In the genomic region with DNA sequence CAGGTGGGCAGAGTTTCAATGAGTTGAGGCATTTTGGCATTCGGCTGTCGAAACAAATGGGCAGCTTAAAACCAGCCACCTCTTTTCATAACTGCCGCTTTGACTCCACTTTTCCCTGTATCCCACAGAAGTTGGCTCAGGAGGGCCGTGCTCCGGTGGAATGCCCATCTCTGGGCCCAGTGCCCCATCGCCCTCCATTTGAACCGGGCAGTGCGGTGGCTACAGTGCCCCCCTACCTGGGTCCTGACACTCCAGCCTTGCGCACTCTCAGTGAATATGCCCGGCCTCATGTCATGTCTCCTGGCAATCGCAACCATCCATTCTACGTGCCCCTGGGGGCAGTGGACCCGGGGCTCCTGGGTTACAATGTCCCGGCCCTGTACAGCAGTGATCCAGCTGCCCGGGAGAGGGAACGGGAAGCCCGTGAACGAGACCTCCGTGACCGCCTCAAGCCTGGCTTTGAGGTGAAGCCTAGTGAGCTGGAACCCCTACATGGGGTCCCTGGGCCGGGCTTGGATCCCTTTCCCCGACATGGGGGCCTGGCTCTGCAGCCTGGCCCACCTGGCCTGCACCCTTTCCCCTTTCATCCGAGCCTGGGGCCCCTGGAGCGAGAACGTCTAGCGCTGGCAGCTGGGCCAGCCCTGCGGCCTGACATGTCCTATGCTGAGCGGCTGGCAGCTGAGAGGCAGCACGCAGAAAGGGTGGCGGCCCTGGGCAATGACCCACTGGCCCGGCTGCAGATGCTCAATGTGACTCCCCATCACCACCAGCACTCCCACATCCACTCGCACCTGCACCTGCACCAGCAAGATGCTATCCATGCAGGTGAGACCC, we compare ENCODE assay signal across 6 cellular contexts. TPM values are rescaled to one million over a fixed set of nuclear protein-coding genes. Genes with fewer than 3 reads are reported as not detected.
DNase-seq lines count a peak whose midpoint lies in the region; ATAC-seq and TF ChIP-seq lines count a peak whose summit lies in the region.

No MANE protein-coding gene starts in this region.

- peak; percentile 16 for DNase-seq in stimulated activated CD4-positive, alpha-beta T cell treated with anti-CD3 and anti-CD28 coated beads, Interleukin-15, amount 100 ng/mL, for 24 hours
- no peak for DNase-seq in stimulated activated CD4-positive, alpha-beta T cell treated with anti-CD3 and anti-CD28 coated beads, Interleukin-4, amount 100 ng/mL, for 1 hour
- DNase-seq in uterus: peak; percentile 54 to 57
- DNase-seq in HUDEP-2 (lab: John Stamatoyannopoulos, UW; ENCODE audit: unreplicated experiment in 76 of 76): no peak

- H3K4me1 ChIP-seq in iPS-18a (ENCODE audit: control insufficient read depth, low read depth, low read length): peaks cover 13% of the 10 kb centered on the region
- peaks cover 7 to 24% of the 10 kb centered on the region in 2 donors for H3K4me1 ChIP-seq in uterus

- intact Hi-C loops in uterus (cut with DNase I; ENCODE audit: low total_unique reads): no loop called here

- H3K27ac ChIP-seq in iPS-18a (ENCODE audit: low read length): peak overlapping the region; percentile 41
- peak overlapping the region; percentile 93 to 97 for H3K27ac ChIP-seq in uterus

- H3K36me3 ChIP-seq in iPS-18a (ENCODE audit: control insufficient read depth, low read depth, low read length) (peaks cover 35% of the 10 kb centered on the region), uterus (no peaks in the 10 kb centered on the region)

- no peak for TF ChIP-seq CTCF in uterus (IDR thresholded peaks at IDR 0.05)

- peak in 1 of 2 donors; percentile 9 for TF ChIP-seq POLR2A in uterus (IDR thresholded peaks at IDR 0.05)

- H3K9me3 ChIP-seq in iPS-18a (ENCODE audit: control insufficient read depth, low read depth, low read length) (no peaks in the 10 kb centered on the region), uterus (no peaks in the 10 kb centered on the region)

- H3K4me3 ChIP-seq in iPS-18a (ENCODE audit: low read length): peak overlapping the region; percentile 77
- H3K4me3 ChIP-seq in uterus: peak overlapping the region; percentile 64 to 66

- ATAC-seq in HG03196 (IDR thresholded peaks at IDR 0.05; ENCODE audit: unreplicated experiment): no peak

- no peaks in the 10 kb centered on the region for H3K27me3 ChIP-seq in iPS-18a (ENCODE audit: control insufficient read depth, insufficient read depth, low read length)
- H3K27me3 ChIP-seq in uterus: no peaks in the 10 kb centered on the region

- peak overlapping the region; percentile 93 for H3K9ac ChIP-seq in iPS-18a (ENCODE audit: low read length)

RNA-seq across cellular contexts. Expression of gene RNU7-1, which starts 5.0 kb away (rescaled TPM):
- total RNA-seq in uterus: not detected

RNA-seq across cellular contexts. Expression of gene C12orf57, which starts 5.3 kb away (rescaled TPM):
- total RNA-seq in uterus: 1,000 to 10,000 TPM in 2 of 4 donors, 100 to 1,000 TPM in 2; 259 to 2,496 (median 1,289) TPM

RNA-seq across cellular contexts. Expression of gene ATN1, which starts 10.8 kb away (rescaled TPM):
- total RNA-seq in uterus: 100 to 1,000 TPM in 1 of 4 donors, 10 to 100 TPM in 3; 10.8 to 283 (median 28.7) TPM

RNA-seq across cellular contexts. Expression of gene PTPN6, which starts 12.6 kb away (rescaled TPM):
- total RNA-seq in uterus: 10 to 100 TPM in 2 of 4 donors, under 1 TPM in 2; 0.59 to 19.8 (median 5.9) TPM

RNA-seq across cellular contexts. Expression of gene ENO2, which starts 24.2 kb away (rescaled TPM):
- total RNA-seq in uterus: 10 to 100 TPM in 3 of 4 donors, 1 to 10 TPM in 1; 9.7 to 84.7 (median 24.4) TPM

Comparison
In these comparisons a context has a peak if more than half of its experiments do, and no peak if none do; other contexts are left out.
1. DNase-seq: peak in stimulated activated CD4-positive, alpha-beta T cell treated with anti-CD3 and anti-CD28 coated beads, Interleukin-15, amount 100 ng/mL, for 24 hours (single experiment) and uterus (2 of 2); none in stimulated activated CD4-positive, alpha-beta T cell treated with anti-CD3 and anti-CD28 coated beads, Interleukin-4, amount 100 ng/mL, for 1 hour (single experiment) and HUDEP-2 (0 of 76).